1 cellular context compared by ENCODE assay signal in the genomic region with DNA sequence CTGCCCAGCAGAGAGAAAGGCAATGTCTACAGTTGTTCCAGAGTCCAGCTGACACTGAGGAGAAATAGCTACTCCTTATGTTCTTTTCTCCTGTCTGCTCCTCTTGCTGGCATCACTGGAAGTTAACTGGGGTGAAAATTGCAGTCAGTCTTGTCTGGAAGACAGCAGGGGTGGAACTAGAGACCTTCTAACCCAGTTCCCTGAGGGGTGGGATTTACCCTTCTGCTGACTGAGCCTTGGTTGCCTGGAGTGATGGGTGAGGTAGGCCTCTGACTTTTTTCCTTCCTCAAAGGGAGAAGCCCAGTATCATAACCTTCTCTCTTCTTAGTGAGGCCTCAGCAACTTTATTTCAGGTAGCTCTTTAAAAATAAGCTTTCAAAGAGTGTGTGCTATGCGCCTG.
TF ChIP-seq lines count a peak whose summit lies in the region.

No MANE protein-coding gene starts in this region.

TF ChIP-seq in GM23338, 12 proteins besides CTCF, POLR2A, EP300 and RAD21:
- TF ChIP-seq, protein P1, sequence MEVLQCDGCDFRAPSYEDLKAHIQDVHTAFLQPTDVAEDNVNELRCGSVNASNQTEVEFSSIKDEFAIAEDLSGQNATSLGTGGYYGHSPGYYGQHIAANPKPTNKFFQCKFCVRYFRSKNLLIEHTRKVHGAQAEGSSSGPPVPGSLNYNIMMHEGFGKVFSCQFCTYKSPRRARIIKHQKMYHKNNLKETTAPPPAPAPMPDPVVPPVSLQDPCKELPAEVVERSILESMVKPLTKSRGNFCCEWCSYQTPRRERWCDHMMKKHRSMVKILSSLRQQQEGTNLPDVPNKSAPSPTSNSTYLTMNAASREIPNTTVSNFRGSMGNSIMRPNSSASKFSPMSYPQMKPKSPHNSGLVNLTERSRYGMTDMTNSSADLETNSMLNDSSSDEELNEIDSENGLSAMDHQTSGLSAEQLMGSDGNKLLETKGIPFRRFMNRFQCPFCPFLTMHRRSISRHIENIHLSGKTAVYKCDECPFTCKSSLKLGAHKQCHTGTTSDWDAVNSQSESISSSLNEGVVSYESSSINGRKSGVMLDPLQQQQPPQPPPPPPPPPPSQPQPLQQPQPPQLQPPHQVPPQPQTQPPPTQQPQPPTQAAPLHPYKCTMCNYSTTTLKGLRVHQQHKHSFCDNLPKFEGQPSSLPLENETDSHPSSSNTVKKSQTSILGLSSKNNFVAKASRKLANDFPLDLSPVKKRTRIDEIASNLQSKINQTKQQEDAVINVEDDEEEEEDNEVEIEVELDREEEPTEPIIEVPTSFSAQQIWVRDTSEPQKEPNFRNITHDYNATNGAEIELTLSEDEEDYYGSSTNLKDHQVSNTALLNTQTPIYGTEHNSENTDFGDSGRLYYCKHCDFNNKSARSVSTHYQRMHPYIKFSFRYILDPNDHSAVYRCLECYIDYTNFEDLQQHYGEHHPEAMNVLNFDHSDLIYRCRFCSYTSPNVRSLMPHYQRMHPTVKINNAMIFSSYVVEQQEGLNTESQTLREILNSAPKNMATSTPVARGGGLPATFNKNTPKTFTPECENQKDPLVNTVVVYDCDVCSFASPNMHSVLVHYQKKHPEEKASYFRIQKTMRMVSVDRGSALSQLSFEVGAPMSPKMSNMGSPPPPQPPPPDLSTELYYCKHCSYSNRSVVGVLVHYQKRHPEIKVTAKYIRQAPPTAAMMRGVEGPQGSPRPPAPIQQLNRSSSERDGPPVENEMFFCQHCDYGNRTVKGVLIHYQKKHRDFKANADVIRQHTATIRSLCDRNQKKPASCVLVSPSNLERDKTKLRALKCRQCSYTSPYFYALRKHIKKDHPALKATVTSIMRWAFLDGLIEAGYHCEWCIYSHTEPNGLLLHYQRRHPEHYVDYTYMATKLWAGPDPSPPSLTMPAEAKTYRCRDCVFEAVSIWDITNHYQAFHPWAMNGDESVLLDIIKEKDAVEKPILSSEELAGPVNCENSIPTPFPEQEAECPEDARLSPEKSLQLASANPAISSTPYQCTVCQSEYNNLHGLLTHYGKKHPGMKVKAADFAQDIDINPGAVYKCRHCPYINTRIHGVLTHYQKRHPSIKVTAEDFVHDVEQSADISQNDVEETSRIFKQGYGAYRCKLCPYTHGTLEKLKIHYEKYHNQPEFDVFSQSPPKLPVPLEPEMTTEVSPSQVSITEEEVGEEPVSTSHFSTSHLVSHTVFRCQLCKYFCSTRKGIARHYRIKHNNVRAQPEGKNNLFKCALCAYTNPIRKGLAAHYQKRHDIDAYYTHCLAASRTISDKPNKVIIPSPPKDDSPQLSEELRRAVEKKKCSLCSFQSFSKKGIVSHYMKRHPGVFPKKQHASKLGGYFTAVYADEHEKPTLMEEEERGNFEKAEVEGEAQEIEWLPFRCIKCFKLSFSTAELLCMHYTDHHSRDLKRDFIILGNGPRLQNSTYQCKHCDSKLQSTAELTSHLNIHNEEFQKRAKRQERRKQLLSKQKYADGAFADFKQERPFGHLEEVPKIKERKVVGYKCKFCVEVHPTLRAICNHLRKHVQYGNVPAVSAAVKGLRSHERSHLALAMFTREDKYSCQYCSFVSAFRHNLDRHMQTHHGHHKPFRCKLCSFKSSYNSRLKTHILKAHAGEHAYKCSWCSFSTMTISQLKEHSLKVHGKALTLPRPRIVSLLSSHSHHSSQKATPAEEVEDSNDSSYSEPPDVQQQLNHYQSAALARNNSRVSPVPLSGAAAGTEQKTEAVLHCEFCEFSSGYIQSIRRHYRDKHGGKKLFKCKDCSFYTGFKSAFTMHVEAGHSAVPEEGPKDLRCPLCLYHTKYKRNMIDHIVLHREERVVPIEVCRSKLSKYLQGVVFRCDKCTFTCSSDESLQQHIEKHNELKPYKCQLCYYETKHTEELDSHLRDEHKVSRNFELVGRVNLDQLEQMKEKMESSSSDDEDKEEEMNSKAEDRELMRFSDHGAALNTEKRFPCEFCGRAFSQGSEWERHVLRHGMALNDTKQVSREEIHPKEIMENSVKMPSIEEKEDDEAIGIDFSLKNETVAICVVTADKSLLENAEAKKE (CRISPR knock-in tag; IDR thresholded peaks at IDR 0.05), result no peak
- TF ChIP-seq POLR2AphosphoS5 (IDR thresholded peaks at IDR 0.05; ENCODE audit: low read depth), result no peak
- no peak for TF ChIP-seq STAT1 (IDR thresholded peaks at IDR 0.05; ENCODE audit: unreplicated experiment)
- TF ChIP-seq ZNF331 (CRISPR knock-in tag; IDR thresholded peaks at IDR 0.05; ENCODE audit: low read depth), result no peak
- TF ChIP-seq, protein P2, sequence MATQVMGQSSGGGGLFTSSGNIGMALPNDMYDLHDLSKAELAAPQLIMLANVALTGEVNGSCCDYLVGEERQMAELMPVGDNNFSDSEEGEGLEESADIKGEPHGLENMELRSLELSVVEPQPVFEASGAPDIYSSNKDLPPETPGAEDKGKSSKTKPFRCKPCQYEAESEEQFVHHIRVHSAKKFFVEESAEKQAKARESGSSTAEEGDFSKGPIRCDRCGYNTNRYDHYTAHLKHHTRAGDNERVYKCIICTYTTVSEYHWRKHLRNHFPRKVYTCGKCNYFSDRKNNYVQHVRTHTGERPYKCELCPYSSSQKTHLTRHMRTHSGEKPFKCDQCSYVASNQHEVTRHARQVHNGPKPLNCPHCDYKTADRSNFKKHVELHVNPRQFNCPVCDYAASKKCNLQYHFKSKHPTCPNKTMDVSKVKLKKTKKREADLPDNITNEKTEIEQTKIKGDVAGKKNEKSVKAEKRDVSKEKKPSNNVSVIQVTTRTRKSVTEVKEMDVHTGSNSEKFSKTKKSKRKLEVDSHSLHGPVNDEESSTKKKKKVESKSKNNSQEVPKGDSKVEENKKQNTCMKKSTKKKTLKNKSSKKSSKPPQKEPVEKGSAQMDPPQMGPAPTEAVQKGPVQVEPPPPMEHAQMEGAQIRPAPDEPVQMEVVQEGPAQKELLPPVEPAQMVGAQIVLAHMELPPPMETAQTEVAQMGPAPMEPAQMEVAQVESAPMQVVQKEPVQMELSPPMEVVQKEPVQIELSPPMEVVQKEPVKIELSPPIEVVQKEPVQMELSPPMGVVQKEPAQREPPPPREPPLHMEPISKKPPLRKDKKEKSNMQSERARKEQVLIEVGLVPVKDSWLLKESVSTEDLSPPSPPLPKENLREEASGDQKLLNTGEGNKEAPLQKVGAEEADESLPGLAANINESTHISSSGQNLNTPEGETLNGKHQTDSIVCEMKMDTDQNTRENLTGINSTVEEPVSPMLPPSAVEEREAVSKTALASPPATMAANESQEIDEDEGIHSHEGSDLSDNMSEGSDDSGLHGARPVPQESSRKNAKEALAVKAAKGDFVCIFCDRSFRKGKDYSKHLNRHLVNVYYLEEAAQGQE (IDR thresholded peaks at IDR 0.05; ENCODE audit: unreplicated experiment), result no peak
- no peak for TF ChIP-seq ZNF114 (CRISPR knock-in tag; IDR thresholded peaks at IDR 0.05)
- TF ChIP-seq EZH2phosphoT487 (IDR thresholded peaks at IDR 0.05; ENCODE audit: unreplicated experiment), result no peak
- no peak for TF ChIP-seq NANOG (IDR thresholded peaks at IDR 0.05; ENCODE audit: borderline replicate concordance)
- no peak for TF ChIP-seq EZH2 (IDR thresholded peaks at IDR 0.05; ENCODE audit: low read depth, unreplicated experiment)
- no peak for TF ChIP-seq CREB1 (CRISPR knock-in tag; IDR thresholded peaks at IDR 0.05; ENCODE audit: low read depth)
- TF ChIP-seq, protein P3, sequence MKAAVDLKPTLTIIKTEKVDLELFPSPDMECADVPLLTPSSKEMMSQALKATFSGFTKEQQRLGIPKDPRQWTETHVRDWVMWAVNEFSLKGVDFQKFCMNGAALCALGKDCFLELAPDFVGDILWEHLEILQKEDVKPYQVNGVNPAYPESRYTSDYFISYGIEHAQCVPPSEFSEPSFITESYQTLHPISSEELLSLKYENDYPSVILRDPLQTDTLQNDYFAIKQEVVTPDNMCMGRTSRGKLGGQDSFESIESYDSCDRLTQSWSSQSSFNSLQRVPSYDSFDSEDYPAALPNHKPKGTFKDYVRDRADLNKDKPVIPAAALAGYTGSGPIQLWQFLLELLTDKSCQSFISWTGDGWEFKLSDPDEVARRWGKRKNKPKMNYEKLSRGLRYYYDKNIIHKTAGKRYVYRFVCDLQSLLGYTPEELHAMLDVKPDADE (IDR thresholded peaks at IDR 0.05), result no peak
- no peak for TF ChIP-seq JUNB (IDR thresholded peaks at IDR 0.05; ENCODE audit: unreplicated experiment)
